Comparison of ENCODE assay signal across 9 cellular contexts in the genomic region with DNA sequence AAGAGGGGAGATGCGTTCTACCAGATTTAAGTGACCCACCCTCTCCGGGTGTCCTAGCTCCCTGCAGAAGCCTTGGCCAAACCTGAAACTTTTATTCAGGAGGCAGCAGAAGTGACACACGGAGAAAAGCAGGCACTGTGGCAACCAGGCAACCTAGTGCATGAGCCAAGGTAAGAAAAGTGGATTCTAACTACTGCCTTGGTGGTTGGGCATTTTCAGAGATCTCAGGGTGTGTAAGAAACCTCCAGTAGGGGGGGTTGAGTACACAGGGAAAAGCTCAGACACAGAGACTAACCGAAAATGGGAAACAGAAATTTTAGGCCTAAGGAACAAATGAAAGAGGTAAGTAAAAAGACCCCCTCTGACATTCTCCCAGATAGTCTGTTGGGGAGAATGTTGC.
A peak's percentile ranks its signal among the peaks of the same experiment; 100 is the strongest.
DNase-seq lines count a peak whose midpoint lies in the region; ATAC-seq, FAIRE-seq and TF ChIP-seq lines count a peak whose summit lies in the region.
"Had no signal": no experiment of that assay in that cellular context is flagged by ENCODE, and none has a peak within 500 bp of the region (broad histone marks: within the 10 kb centered on the region; RNA-seq: fewer than 3 reads in every experiment).

No MANE protein-coding gene starts in this region.

- H3K79me2 ChIP-seq in DOHH2 (ENCODE audit: control insufficient read depth, low read length) (no peaks in the 10 kb centered on the region), keratinocyte (ENCODE audit: control insufficient read depth, insufficient read depth, low read length) (no peaks in the 10 kb centered on the region)

- H3K36me3 ChIP-seq in DOHH2 (ENCODE audit: control insufficient read depth, low read length) = no peaks in the 10 kb centered on the region
- no peaks in the 10 kb centered on the region for H3K36me3 ChIP-seq in keratinocyte (ENCODE audit: control insufficient read depth in 2 of 2, extremely low read depth in 1 of 2, insufficient read depth in 2 of 2, low read length in 2 of 2)
- no peaks in the 10 kb centered on the region for H3K36me3 ChIP-seq in psoas muscle (ENCODE audit: insufficient read depth in 1 of 2, low read depth in 1 of 2)

- H3F3A ChIP-seq in DOHH2 (ENCODE audit: control insufficient read depth, insufficient read depth) = no peaks in the 10 kb centered on the region

- TF ChIP-seq CTCF in DOHH2 (IDR thresholded peaks at IDR 0.05; ENCODE audit: low read depth, low read length, poor library complexity, severe bottlenecking) = peak; percentile 30
- peak; percentile 47 to 53 (median 53) for TF ChIP-seq CTCF in keratinocyte (optimal IDR thresholded peaks at IDR 0.05 in 1 of 3, IDR thresholded peaks at IDR 0.05 in 1 of 3, conservative IDR thresholded peaks at IDR 0.05 in 1 of 3; ENCODE audit: extremely low read depth in 1 of 3, insufficient read depth in 2 of 3, low read length in 3 of 3)
- no peak for TF ChIP-seq CTCF in CD4-positive, alpha-beta T cell (IDR thresholded peaks at IDR 0.05)
- TF ChIP-seq CTCF in psoas muscle (IDR thresholded peaks at IDR 0.05) = no peak

- no peaks in the 10 kb centered on the region for H3K9me1 ChIP-seq in keratinocyte (ENCODE audit: control insufficient read depth, extremely low read depth, insufficient read depth, low read length)

- DNase-seq in HPDE6-E6E7 (ENCODE audit: extremely low spot score) (peak; percentile 4), SK-N-DZ (ENCODE audit: low spot score) (peak; percentile 32), keratinocyte (ENCODE audit: low read depth, low spot score) (no peak), psoas muscle (no peak)
- DNase-seq in CD4-positive, alpha-beta T cell = no peak
- DNase-seq: stimulated activated naive CD4-positive, alpha-beta T cell treated with Interleukin-2 at 50 U/mL for 16 hours had no signal

- no peaks in the 10 kb centered on the region for H3K36me3 Mint-ChIP-seq in CD4-positive, alpha-beta T cell (ENCODE audit: low read depth)

- intact Hi-C loops in CD4-positive, alpha-beta T cell (cut with DNase I, micrococcal nuclease) = no loop called here
- intact Hi-C loops in psoas muscle (cut with DNase I) = no loop called here

- no peaks in the 10 kb centered on the region for H3K9me3 Mint-ChIP-seq in CD4-positive, alpha-beta T cell

- WGBS in psoas muscle, 3 donors = 78 to 85% (median 83%) methylated on average over 4 of the region's 4 CpGs

- peak; percentile 13 for FAIRE-seq in keratinocyte (lab: Jason Lieb, UNC)

- H4K20me1 ChIP-seq in DOHH2 (ENCODE audit: control insufficient read depth, insufficient read depth, low read depth, low read length) (no peaks in the 10 kb centered on the region), keratinocyte (ENCODE audit: control insufficient read depth, extremely low read depth, insufficient read depth, low read length) (no peaks in the 10 kb centered on the region)

- no peak overlapping the region for H3K9ac ChIP-seq in keratinocyte (ENCODE audit: control insufficient read depth, extremely low read depth, insufficient read depth, low read length)

- H3K4me3 ChIP-seq in DOHH2 (ENCODE audit: low read length) (no peak overlapping the region), keratinocyte (ENCODE audit: control insufficient read depth in 2 of 3, extremely low read depth in 1 of 3, insufficient read depth in 2 of 3, low read depth in 1 of 3, low read length in 3 of 3) (no peak overlapping the region), psoas muscle (no peak overlapping the region)

- CTCF ChIA-PET in CD4-positive, alpha-beta T cell (lab: Charles Lee) = no interaction called here

- no peak overlapping the region for H3K27ac Mint-ChIP-seq in CD4-positive, alpha-beta T cell

- H3K4me1 ChIP-seq in DOHH2 (ENCODE audit: control insufficient read depth, low read length) (no peaks in the 10 kb centered on the region), keratinocyte (ENCODE audit: control insufficient read depth, extremely low read depth, insufficient read depth, low read length) (peaks cover 10% of the 10 kb centered on the region), psoas muscle (no peaks in the 10 kb centered on the region)

- H3K4me1 Mint-ChIP-seq in CD4-positive, alpha-beta T cell (ENCODE audit: low read depth) = no peaks in the 10 kb centered on the region

- H3K27ac ChIP-seq in DOHH2 (ENCODE audit: low read depth, low read length) (no peak overlapping the region), keratinocyte (ENCODE audit: control insufficient read depth, insufficient read depth, low read length) (no peak overlapping the region), psoas muscle (no peak overlapping the region)
- H3K27ac ChIP-seq in CD4-positive, alpha-beta T cell (ENCODE audit: low read depth, low read length) = no peak overlapping the region

- H2AFZ ChIP-seq in keratinocyte (ENCODE audit: control insufficient read depth, low read length) = no peak overlapping the region

- H3K27me3 ChIP-seq in DOHH2 (ENCODE audit: control insufficient read depth, low read length) (no peaks in the 10 kb centered on the region), keratinocyte (ENCODE audit: control insufficient read depth, extremely low read depth, insufficient read depth, low read length) (no peaks in the 10 kb centered on the region), psoas muscle (ENCODE audit: insufficient read depth in 3 of 3, low read length in 2 of 3) (no peaks in the 10 kb centered on the region)
- no peaks in the 10 kb centered on the region for H3K27me3 ChIP-seq in CD4-positive, alpha-beta T cell (ENCODE audit: control insufficient read depth, insufficient read depth, low read length)

- H3K4me3 Mint-ChIP-seq in CD4-positive, alpha-beta T cell = no peak overlapping the region

- ATAC-seq in CD4-positive, alpha-beta T cell (ENCODE audit: poor library complexity) = no peak
- ATAC-seq in psoas muscle (no peak), HG02763 (IDR thresholded peaks at IDR 0.05; ENCODE audit: unreplicated experiment) (no peak), GM21529 (IDR thresholded peaks at IDR 0.05; ENCODE audit: unreplicated experiment) (no peak)

- POLR2A ChIA-PET in CD4-positive, alpha-beta T cell (lab: Charles Lee) = no interaction called here

- no peaks in the 10 kb centered on the region for H3K9me3 ChIP-seq in DOHH2 (ENCODE audit: control insufficient read depth, insufficient read depth, low read length)
- H3K9me3 ChIP-seq in keratinocyte (ENCODE audit: control insufficient read depth, low read depth, low read length) = no peaks in the 10 kb centered on the region
- no peaks in the 10 kb centered on the region for H3K9me3 ChIP-seq in CD4-positive, alpha-beta T cell (ENCODE audit: control insufficient read depth, low read length)
- H3K9me3 ChIP-seq in psoas muscle = no peaks in the 10 kb centered on the region

- H3K9me2 ChIP-seq in DOHH2 (replicated peaks; ENCODE audit: control insufficient read depth, low read length) = no peaks in the 10 kb centered on the region

- H3K27me3 Mint-ChIP-seq in CD4-positive, alpha-beta T cell = no peaks in the 10 kb centered on the region

- dilution Hi-C loops in keratinocyte (cut with MboI; ENCODE audit: extremely low pct_ligation_motif_present, low sequenced_read_pairs) = no loop called here

- H3K4me2 ChIP-seq in DOHH2 (ENCODE audit: low read length) (no peak overlapping the region), keratinocyte (ENCODE audit: control insufficient read depth, extremely low read depth, insufficient read depth, low read depth, low read length) (no peak overlapping the region)

Comparison
In these comparisons a context has a peak if more than half of its experiments do, and no peak if none do; other contexts are left out.
1. CTCF ChIP-seq: peak in DOHH2 (single experiment) and keratinocyte (3 of 3); none in CD4-positive, alpha-beta T cell (single experiment) and psoas muscle (single experiment).
2. DNase-seq: peak in HPDE6-E6E7 (single experiment) and SK-N-DZ (single experiment); none in keratinocyte (single experiment), CD4-positive, alpha-beta T cell (0 of 10) and psoas muscle (0 of 2).